ENCODE assay signal across 8 cellular contexts in the genomic region with DNA sequence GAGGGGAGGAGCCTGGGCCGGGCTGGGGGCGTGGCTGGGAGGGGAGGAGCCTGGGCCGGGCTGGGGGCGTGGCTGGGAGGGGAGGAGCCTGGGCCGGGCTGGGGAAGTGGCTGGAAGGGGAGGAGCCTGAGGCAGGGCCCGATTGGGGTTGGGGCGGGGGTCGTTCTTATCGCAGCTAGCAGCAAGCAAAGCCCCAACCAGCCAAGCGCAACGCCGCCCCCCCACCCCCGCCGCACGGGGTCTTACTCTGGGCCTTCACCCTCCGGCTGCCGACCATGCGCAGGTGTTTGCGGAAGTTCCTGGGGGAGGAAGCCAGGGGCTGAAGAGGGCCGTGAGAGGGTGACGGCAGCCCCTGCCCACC. TPM values are rescaled to one million over a fixed set of nuclear protein-coding genes. Genes with fewer than 3 reads are reported as not detected.
DNase-seq lines count a peak whose midpoint lies in the region; ATAC-seq and TF ChIP-seq lines count a peak whose summit lies in the region.

No MANE protein-coding gene starts in this region.

- WGBS in upper lobe of left lung, 2 donors = 12 to 20% methylated on average over 2 to 4 of the region's 21 CpGs

- TF ChIP-seq POLR2A in upper lobe of left lung (IDR thresholded peaks at IDR 0.05) = peak in 2 of 4 donors; percentile 31 to 59

- H3K36me3 ChIP-seq in RWPE2 (ENCODE audit: low read depth) = peaks cover 32% of the 10 kb centered on the region
- peaks cover 0 to 18% (median 6%) of the 10 kb centered on the region in 4 donors for H3K36me3 ChIP-seq in upper lobe of left lung

- H3K9me3 ChIP-seq in RWPE2 (ENCODE audit: severe bottlenecking) (no peaks in the 10 kb centered on the region), upper lobe of left lung (no peaks in the 10 kb centered on the region)

- TF ChIP-seq EP300 in upper lobe of left lung (IDR thresholded peaks at IDR 0.05) = no peak

- ATAC-seq in RWPE2 (ENCODE audit: low read depth) (no peak), upper lobe of left lung (ENCODE audit: low FRiP score in 2 of 2) (peak; percentile 31 to 58), GM21723 (IDR thresholded peaks at IDR 0.05; ENCODE audit: unreplicated experiment) (no peak)

- TF ChIP-seq CTCF in GM12875 (IDR thresholded peaks at IDR 0.05; ENCODE audit: borderline replicate concordance, insufficient read depth, low read depth, low read length) (no peak), RWPE2 (IDR thresholded peaks at IDR 0.05; ENCODE audit: poor library complexity, severe bottlenecking) (no peak), upper lobe of left lung (IDR thresholded peaks at IDR 0.05) (no peak)

- H3K27ac ChIP-seq in RWPE2 (ENCODE audit: poor library complexity, severe bottlenecking) (no peak overlapping the region), upper lobe of left lung (peak overlapping the region; percentile 65 to 83 (median 76))

- H3K27me3 ChIP-seq in RWPE2 (ENCODE audit: insufficient read depth, poor library complexity, severe bottlenecking) = no peaks in the 10 kb centered on the region
- H3K27me3 ChIP-seq in upper lobe of left lung = no peaks in the 10 kb centered on the region

- no peaks in the 10 kb centered on the region for H3K4me1 ChIP-seq in RWPE2 (ENCODE audit: insufficient read depth, poor library complexity, severe bottlenecking)
- H3K4me1 ChIP-seq in upper lobe of left lung = peaks cover 17 to 38% (median 27%) of the 10 kb centered on the region in 4 donors

- DNase-seq in RWPE2 (ENCODE audit: low spot score) (peak; percentile 76), midbrain (lab: John Stamatoyannopoulos, UW) (peak; percentile 9), upper lobe of left lung (peak; percentile 64 to 93), NCI-H526 treated with DMSO at 0.1 percent for 48 hours (lab: John Stamatoyannopoulos, UW) (no peak), SHP77 (lab: John Stamatoyannopoulos, UW) (no peak)
- peak; percentile 19 for DNase-seq in effector CD4-positive, alpha-beta T cell

- H3K4me3 ChIP-seq in GM12875 (ENCODE audit: low read depth, low read length) (peak overlapping the region; percentile 59), RWPE2 (ENCODE audit: severe bottlenecking) (no peak overlapping the region), upper lobe of left lung (peak overlapping the region; percentile 41 to 64 (median 56))

RNA-seq across cellular contexts. Expression of gene NSMF, which starts 5.0 kb away (rescaled TPM):
- 10 to 100 TPM; 20.4 to 57.6 (median 25.9) TPM for total RNA-seq in upper lobe of left lung

RNA-seq across cellular contexts. Expression of gene ENTPD8, which starts 13.0 kb away (rescaled TPM):
- under 1 TPM in 2 of 6 donors, not detected in 4; 0.15 to 0.17 TPM for total RNA-seq in upper lobe of left lung

RNA-seq across cellular contexts. Expression of gene NOXA1, which starts 30.9 kb away (rescaled TPM):
- 10 to 100 TPM in 3 of 6 donors, 1 to 10 TPM in 3; 3.3 to 34.6 (median 11.7) TPM for total RNA-seq in upper lobe of left lung

RNA-seq across cellular contexts. Expression of gene EXD3, which starts 31.2 kb away (rescaled TPM):
- 100 to 1,000 TPM in 1 of 6 donors, 10 to 100 TPM in 5; 12.3 to 118 (median 24.8) TPM for total RNA-seq in upper lobe of left lung

Comparison
In these comparisons a context has a peak if more than half of its experiments do, and no peak if none do; other contexts are left out.
1. ATAC-seq: peak in upper lobe of left lung (2 of 2); none in RWPE2 (single experiment) and GM21723 (single experiment).
2. DNase-seq: peak in RWPE2 (single experiment), effector CD4-positive, alpha-beta T cell (single experiment), midbrain (single experiment) and upper lobe of left lung (2 of 2); none in NCI-H526 treated with DMSO at 0.1 percent for 48 hours (single experiment) and SHP77 (0 of 2).